ENCODE assay signal across 29 cellular contexts in genomic region chr3:37155782-37156181, GRCh38.
"Had no signal": no experiment of that assay in that cellular context is flagged by ENCODE, and none has a peak within 500 bp of the region (broad histone marks: within the 10 kb centered on the region; RNA-seq: fewer than 3 reads in every experiment).

No MANE protein-coding gene starts in this region.

- H3K4me3 ChIP-seq: left lung, lung, neural progenitor cell, psoas muscle, skin epidermis, suprapubic skin, thoracic aorta, tibial artery, upper lobe of right lung had no signal

- FAIRE-seq: islet of Langerhans, kidney, urothelium cell line had no signal

- H3K4me1 ChIP-seq: left lung, neural progenitor cell, parathyroid adenoma had no signal

- H3K9me3 ChIP-seq: left lung, neutrophil, psoas muscle, suprapubic skin, thoracic aorta, tibial artery, upper lobe of right lung had no signal

- H3K27me3 ChIP-seq: left lung, neural progenitor cell, neutrophil, suprapubic skin, tibial artery, upper lobe of right lung had no signal

- H3K36me3 ChIP-seq: neural progenitor cell had no signal

- H3K4me2 ChIP-seq: neural progenitor cell had no signal

- H3K27ac ChIP-seq: left lung, neural progenitor cell, parathyroid adenoma, psoas muscle, skin epidermis, suprapubic skin, thoracic aorta, tibial artery, upper lobe of right lung had no signal

- DNase-seq: hypothalamus; immature natural killer cell; kidney; left colon; left lung; mesendoderm; naive B cell; natural killer cell; nephron progenitor cell; occipital lobe; psoas muscle; stimulated activated CD4-positive, alpha-beta T cell treated with anti-CD3 and anti-CD28 coated beads, Interleukin-12 subunit alpha, Interleukin-12 subunit beta, amount 100 ng/mL, for 4 hours; stimulated activated CD4-positive, alpha-beta T cell treated with anti-CD3 and anti-CD28 coated beads, Interleukin-15, amount 100 ng/mL, for 24 hours; stimulated activated CD4-positive, alpha-beta T cell treated with anti-CD3 and anti-CD28 coated beads, Interleukin-2, amount 100 ng/mL, for 24 hours; stimulated activated CD4-positive, alpha-beta T cell treated with anti-CD3 and anti-CD28 coated beads, Interleukin-4, amount 100 ng/mL, for 1 hour; stimulated activated naive CD4-positive, alpha-beta T cell; tibial artery; trophoblast cell; upper lobe of right lung had no signal

- H2AFZ ChIP-seq: neural progenitor cell, parathyroid adenoma had no signal

- ATAC-seq: left colon, left lung, natural killer cell, psoas muscle, sciatic nerve, upper lobe of right lung had no signal

- H3K9ac ChIP-seq: neural progenitor cell, parathyroid adenoma had no signal
